In the genomic region with DNA sequence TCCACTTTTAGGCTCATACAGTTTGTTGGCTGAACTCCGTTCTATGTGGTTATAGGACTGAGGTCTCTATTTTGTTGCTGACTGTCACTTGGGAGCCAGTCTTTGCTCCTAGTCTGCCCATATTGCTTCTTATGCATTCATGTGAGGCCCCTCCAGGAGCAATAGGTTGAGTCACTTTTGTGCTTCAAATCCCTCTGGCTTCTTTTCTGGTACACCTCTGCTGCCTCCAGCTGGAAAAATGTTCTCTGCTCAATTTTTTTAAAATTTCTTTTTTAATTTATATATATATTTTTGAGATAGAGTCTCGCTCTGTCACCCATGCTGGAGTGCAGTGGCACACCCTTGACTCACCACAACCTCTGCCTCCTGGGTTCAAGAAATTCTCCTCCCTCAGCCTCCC, we compare ENCODE assay signal across 1 cellular context.
TF ChIP-seq lines count a peak whose summit lies in the region.

No MANE protein-coding gene starts in this region.

TF ChIP-seq in HepG2, 621 proteins besides CTCF, POLR2A, EP300 and RAD21 (continued from another document):
- TF ChIP-seq, protein P1, sequence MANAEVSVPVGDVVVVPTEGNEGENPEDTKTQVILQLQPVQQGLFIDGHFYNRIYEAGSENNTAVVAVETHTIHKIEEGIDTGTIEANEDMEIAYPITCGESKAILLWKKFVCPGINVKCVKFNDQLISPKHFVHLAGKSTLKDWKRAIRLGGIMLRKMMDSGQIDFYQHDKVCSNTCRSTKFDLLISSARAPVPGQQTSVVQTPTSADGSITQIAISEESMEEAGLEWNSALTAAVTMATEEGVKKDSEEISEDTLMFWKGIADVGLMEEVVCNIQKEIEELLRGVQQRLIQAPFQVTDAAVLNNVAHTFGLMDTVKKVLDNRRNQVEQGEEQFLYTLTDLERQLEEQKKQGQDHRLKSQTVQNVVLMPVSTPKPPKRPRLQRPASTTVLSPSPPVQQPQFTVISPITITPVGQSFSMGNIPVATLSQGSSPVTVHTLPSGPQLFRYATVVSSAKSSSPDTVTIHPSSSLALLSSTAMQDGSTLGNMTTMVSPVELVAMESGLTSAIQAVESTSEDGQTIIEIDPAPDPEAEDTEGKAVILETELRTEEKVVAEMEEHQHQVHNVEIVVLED (CRISPR knock-in tag; IDR thresholded peaks at IDR 0.05; ENCODE audit: borderline replicate concordance), result no peak
- TF ChIP-seq FOXC1 (CRISPR knock-in tag; IDR thresholded peaks at IDR 0.05; ENCODE audit: borderline replicate concordance) (no peak), DMAP1 (CRISPR knock-in tag; IDR thresholded peaks at IDR 0.05) (no peak), KDM3A (CRISPR knock-in tag; IDR thresholded peaks at IDR 0.05; ENCODE audit: low read depth) (no peak), ZFP36 (IDR thresholded peaks at IDR 0.05; ENCODE audit: borderline replicate concordance, low read depth, low read length, partially characterized antibody) (no peak)
- TF ChIP-seq, protein P2, sequence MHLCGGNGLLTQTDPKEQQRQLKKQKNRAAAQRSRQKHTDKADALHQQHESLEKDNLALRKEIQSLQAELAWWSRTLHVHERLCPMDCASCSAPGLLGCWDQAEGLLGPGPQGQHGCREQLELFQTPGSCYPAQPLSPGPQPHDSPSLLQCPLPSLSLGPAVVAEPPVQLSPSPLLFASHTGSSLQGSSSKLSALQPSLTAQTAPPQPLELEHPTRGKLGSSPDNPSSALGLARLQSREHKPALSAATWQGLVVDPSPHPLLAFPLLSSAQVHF (CRISPR knock-in tag; IDR thresholded peaks at IDR 0.05), result no peak
TF ChIP-seq in HepG2: peak in this region for 6.
